ENCODE assay signal across 8 cellular contexts in the genomic region with DNA sequence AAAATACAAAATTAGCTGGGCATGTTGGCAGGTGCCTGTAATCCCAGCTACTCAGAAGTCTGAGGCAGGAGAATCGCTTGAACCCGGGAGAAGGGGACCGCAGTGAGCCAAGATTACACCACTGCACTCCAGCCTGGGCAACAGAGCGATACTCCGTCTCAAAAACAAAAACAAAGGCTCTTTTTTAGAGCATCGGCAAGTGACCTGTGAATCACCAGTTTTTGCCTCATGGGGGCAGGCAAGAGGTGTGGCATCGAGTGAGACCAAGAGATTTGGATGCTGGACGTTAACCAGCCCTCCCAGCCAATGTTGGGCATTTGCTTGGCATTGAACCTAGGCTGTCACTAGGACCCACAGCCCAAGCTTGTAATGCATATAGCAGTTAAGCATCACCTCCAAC. TPM values are rescaled to one million over a fixed set of nuclear protein-coding genes. Genes with fewer than 3 reads are reported as not detected.
A peak's percentile ranks its signal among the peaks of the same experiment; 100 is the strongest.
DNase-seq lines count a peak whose midpoint lies in the region; ATAC-seq and TF ChIP-seq lines count a peak whose summit lies in the region.

No MANE protein-coding gene starts in this region.

- H3K27me3 Mint-ChIP-seq in osteocyte (ENCODE audit: unreplicated experiment) = no peaks in the 10 kb centered on the region

- H3F3A ChIP-seq in PC-9 (ENCODE audit: insufficient read depth, low read depth) = no peaks in the 10 kb centered on the region

- POLR2A ChIA-PET in PC-9 (lab: Charles Lee; ENCODE audit: unreplicated experiment) = interaction anchor here (0.6 kb wide), 1 partner anchor 651 kb away, joined by 3 read pairs; no protein-coding TSS in a partner anchor

- H3K36me3 ChIP-seq in PC-9 (ENCODE audit: low read depth) = no peaks in the 10 kb centered on the region
- H3K36me3 ChIP-seq in effector memory CD4-positive, alpha-beta T cell (ENCODE audit: control insufficient read depth, insufficient read depth, low read length) = peaks cover 7% of the 10 kb centered on the region

- CTCF ChIA-PET in PC-9 (lab: Charles Lee) = no interaction called here

- H3K9me3 ChIP-seq in PC-9 (ENCODE audit: insufficient read depth, low read depth) = no peaks in the 10 kb centered on the region
- H3K9me3 ChIP-seq in effector memory CD4-positive, alpha-beta T cell (ENCODE audit: control insufficient read depth, low read length) = no peaks in the 10 kb centered on the region

- intact Hi-C loops in PC-9 (cut with micrococcal nuclease; ENCODE audit: unreplicated experiment) = no loop called here

- peak; percentile 54 for TF ChIP-seq CTCF in PC-9 (conservative IDR thresholded peaks at IDR 0.05)
- TF ChIP-seq CTCF in osteocyte (IDR thresholded peaks at IDR 0.05) = peak; percentile 61

- no peaks in the 10 kb centered on the region for H3K79me2 ChIP-seq in PC-9 (ENCODE audit: low read depth)

- no peaks in the 10 kb centered on the region for H3K4me1 ChIP-seq in PC-9 (replicated peaks; ENCODE audit: insufficient read depth)
- no peaks in the 10 kb centered on the region for H3K4me1 ChIP-seq in effector memory CD4-positive, alpha-beta T cell (ENCODE audit: control insufficient read depth, insufficient read depth, low read length, poor library complexity, severe bottlenecking)

- H3K4me2 ChIP-seq in PC-9 = no peak overlapping the region

- no peaks in the 10 kb centered on the region for H3K4me1 Mint-ChIP-seq in osteocyte (ENCODE audit: unreplicated experiment)

- no peak overlapping the region for H3K27ac ChIP-seq in PC-9
- H3K27ac ChIP-seq in effector memory CD4-positive, alpha-beta T cell (ENCODE audit: insufficient read depth, low read length, poor library complexity, severe bottlenecking) = no peak overlapping the region

- DNase-seq in SKM-1 treated with dmso at 0.1 percent for 144 hours (lab: John Stamatoyannopoulos, UW; ENCODE audit: unreplicated experiment) (peak; percentile 9), SKM-1 (lab: John Stamatoyannopoulos, UW; ENCODE audit: unreplicated experiment) (no peak), PC-9 (peak in 1 of 2 experiments; percentile 30), fibroblast of peridontal ligament (ENCODE audit: extremely low read depth) (peak; percentile 57), osteocyte (ENCODE audit: extremely low spot score, unreplicated experiment) (no peak), NCI-H1436 (lab: John Stamatoyannopoulos, UW) (no peak)
- no peak for DNase-seq in effector memory CD4-positive, alpha-beta T cell

- H3K9me3 Mint-ChIP-seq in osteocyte (ENCODE audit: unreplicated experiment) = no peaks in the 10 kb centered on the region

- no peak overlapping the region for H3K4me3 ChIP-seq in PC-9
- H3K4me3 ChIP-seq in effector memory CD4-positive, alpha-beta T cell (ENCODE audit: insufficient read depth, low read depth, low read length, poor library complexity, severe bottlenecking) = no peak overlapping the region

- no TSS peak for BruUV-seq in PC-9 (replicated peaks; lab: Mats Ljungman, UMichigan)

- no peak overlapping the region for H3K4me3 Mint-ChIP-seq in osteocyte (ENCODE audit: unreplicated experiment)

- no peak overlapping the region for H2AFZ ChIP-seq in PC-9

- H3K9me2 ChIP-seq in PC-9 (ENCODE audit: insufficient read depth) = no peaks in the 10 kb centered on the region

- no peaks in the 10 kb centered on the region for H3K36me3 Mint-ChIP-seq in osteocyte (ENCODE audit: unreplicated experiment)

- no peak overlapping the region for H3K27ac Mint-ChIP-seq in osteocyte (ENCODE audit: unreplicated experiment)

- no peaks in the 10 kb centered on the region for H3K27me3 ChIP-seq in PC-9 (ENCODE audit: insufficient read depth, low read depth)
- no peaks in the 10 kb centered on the region for H3K27me3 ChIP-seq in effector memory CD4-positive, alpha-beta T cell (replicated peaks; ENCODE audit: control insufficient read depth, insufficient read depth, low read length, poor library complexity, severe bottlenecking)

- ATAC-seq in HG03159 (IDR thresholded peaks at IDR 0.05; ENCODE audit: unreplicated experiment) = no peak

- no peaks in the 10 kb centered on the region for H4K20me1 ChIP-seq in PC-9 (ENCODE audit: insufficient read depth)

RNA-seq across cellular contexts. Expression of a gene that starts 14.6 kb away (rescaled TPM):
- 39.7 and 45.3 TPM in 2 replicates for total RNA-seq in PC-9 (2021)
- total RNA-seq in osteocyte = 25.1 and 25.3 TPM in 2 replicates

RNA-seq across cellular contexts. Expression of a gene that starts 27.6 kb away (rescaled TPM):
- total RNA-seq in PC-9 (2021) (7.6 and 10.1 TPM in 2 replicates), osteocyte (28.9 and 33.8 TPM in 2 replicates)

Comparison
In these comparisons a context has a peak if more than half of its experiments do, and no peak if none do; other contexts are left out.
1. DNase-seq: peak in SKM-1 treated with dmso at 0.1 percent for 144 hours (single experiment) and fibroblast of peridontal ligament (single experiment); none in SKM-1 (single experiment), osteocyte (single experiment), effector memory CD4-positive, alpha-beta T cell (0 of 3) and NCI-H1436 (single experiment).